29 cellular contexts compared by ENCODE assay signal in the genomic region with DNA sequence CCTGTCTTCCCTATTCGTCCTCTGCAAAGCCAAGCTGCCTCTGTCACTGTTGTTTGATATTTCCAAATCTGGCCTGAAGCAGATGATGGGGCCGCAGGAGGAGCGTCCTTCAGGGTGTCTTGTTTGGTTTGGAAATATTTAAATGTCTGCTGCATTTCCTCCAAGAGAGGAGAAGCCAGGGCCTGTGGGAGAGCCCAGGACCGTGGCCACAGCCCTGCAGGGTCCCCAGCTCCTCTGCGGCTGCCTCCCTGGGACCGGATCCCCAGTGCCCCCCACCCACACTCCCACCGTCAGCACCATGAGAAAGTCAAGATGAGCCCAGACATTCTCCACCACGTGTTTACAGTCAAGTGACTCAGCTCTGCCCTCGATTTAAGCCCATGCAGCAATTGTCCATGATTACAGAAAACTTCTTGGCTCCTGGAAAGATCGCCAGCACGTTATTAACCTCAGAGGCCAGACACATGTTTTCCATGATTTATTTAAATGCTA. TPM values are rescaled to one million over a fixed set of nuclear protein-coding genes. Genes with fewer than 3 reads are reported as not detected.
A peak's percentile ranks its signal among the peaks of the same experiment; 100 is the strongest.
DNase-seq lines count a peak whose midpoint lies in the region; ATAC-seq, FAIRE-seq and TF ChIP-seq lines count a peak whose summit lies in the region.
"Had no signal": no experiment of that assay in that cellular context is flagged by ENCODE, and none has a peak within 500 bp of the region (broad histone marks: within the 10 kb centered on the region; RNA-seq: fewer than 3 reads in every experiment).

No MANE protein-coding gene starts in this region.

- DNase-seq in NOMO-1 (lab: John Stamatoyannopoulos, UW; ENCODE audit: unreplicated experiment in 2 of 2) (peak; percentile 11 to 19), NOMO-1 treated with dmso at 0.1 percent for 144 hours (lab: John Stamatoyannopoulos, UW; ENCODE audit: unreplicated experiment) (no peak), left lung (no peak), UCSD-AML1 (lab: John Stamatoyannopoulos, UW; ENCODE audit: unreplicated experiment) (no peak), SKM-1 treated with dmso at 0.1 percent for 144 hours (lab: John Stamatoyannopoulos, UW; ENCODE audit: unreplicated experiment) (no peak), H54 (ENCODE audit: insufficient read length, low spot score) (no peak), midbrain (lab: John Stamatoyannopoulos, UW) (no peak)
- DNase-seq: activated CD4-positive, alpha-beta T cell treated with anti-CD3 and anti-CD28 coated beads, Interleukin-2, amount 50 U/mL, for 1 hour; activated CD8-positive, alpha-beta memory T cell treated with anti-CD3 and anti-CD28 coated beads, Interleukin-2, amount 50 U/mL, for 4 hours; activated naive CD8-positive, alpha-beta T cell treated with anti-CD3 and anti-CD28 coated beads, Interleukin-2, amount 10 ng/mL, durations not matched to agents 7 days and 5 days; C1 segment of cervical spinal cord; Calu3; foreskin melanocyte; mammary epithelial cell; MM.1S; natural killer cell; NCI-H2171; NCI-H526; pancreas; SIG-M5; sigmoid colon; stimulated activated naive B cell treated with anti-CD40 and anti-IgM and Interleukin-4, amounts not matched to agents 10 μg/mL and 1 μg/mL and 100 μg/mL, for 72 hours; thyroid gland had no signal

- ATAC-seq in left lung: peak; percentile 61
- ATAC-seq: natural killer cell; stimulated activated naive B cell treated with anti-CD40 and anti-IgM and Interleukin-4, amounts not matched to agents 10 μg/mL and 1 μg/mL and 100 μg/mL, for 72 hours had no signal

- peaks cover 0 to 4% of the 10 kb centered on the region in 2 donors for H3K4me1 ChIP-seq in duodenal mucosa (ENCODE audit: control insufficient read depth in 1 of 2, insufficient read depth in 2 of 2, low read length in 2 of 2)
- H3K4me1 ChIP-seq in left lung: peaks cover 4 to 11% of the 10 kb centered on the region in 2 donors
- H3K4me1 ChIP-seq: pancreas, thyroid gland had no signal

- TF ChIP-seq CTCF in left lung (IDR thresholded peaks at IDR 0.05): no peak

- TF ChIP-seq POLR2A in H54 (IDR thresholded peaks at IDR 0.05; ENCODE audit: low read depth, low read length): no peak

- no peaks in the 10 kb centered on the region for H3K36me3 ChIP-seq in duodenal mucosa (ENCODE audit: control insufficient read depth in 1 of 2, insufficient read depth in 2 of 2, low read length in 2 of 2)
- H3K36me3 ChIP-seq in left lung: no peaks in the 10 kb centered on the region
- H3K36me3 ChIP-seq: pancreas, sigmoid colon, thyroid gland had no signal

- H3K4me3 ChIP-seq in duodenal mucosa (ENCODE audit: low read depth in 1 of 2, low read length in 2 of 2) (no peak overlapping the region), left lung (no peak overlapping the region)
- H3K4me3 ChIP-seq: pancreas, sigmoid colon, thyroid gland had no signal

- no peak for FAIRE-seq in H54 (lab: Jason Lieb, UNC)
- FAIRE-seq: colon, pancreas had no signal

- H3K27ac ChIP-seq in duodenal mucosa (ENCODE audit: low read depth, low read length): peak overlapping the region; percentile 41
- peak overlapping the region; percentile 8 to 44 for H3K27ac ChIP-seq in left lung
- H3K27ac ChIP-seq: 22Rv1, pancreas, thyroid gland, VCaP had no signal

- H3K9ac ChIP-seq in duodenal mucosa (ENCODE audit: low read depth in 1 of 2, low read length in 2 of 2): no peak overlapping the region

- H3K27me3 ChIP-seq in duodenal mucosa (ENCODE audit: control insufficient read depth in 1 of 2, insufficient read depth in 2 of 2, low read length in 2 of 2) (peaks cover 0 to 5% of the 10 kb centered on the region in 2 donors), left lung (peaks cover 0 to 27% of the 10 kb centered on the region in 2 donors)
- H3K27me3 ChIP-seq: pancreas, thyroid gland had no signal

- intact Hi-C loops in left lung (cut with DNase I): no loop called here

- H3K9me3 ChIP-seq in duodenal mucosa (ENCODE audit: control insufficient read depth in 1 of 2, low read length in 2 of 2) (no peaks in the 10 kb centered on the region), left lung (no peaks in the 10 kb centered on the region)
- H3K9me3 ChIP-seq: pancreas, thyroid gland had no signal

RNA-seq across cellular contexts. Expression of a gene that starts 18.2 kb away (rescaled TPM):
- 10 to 100 TPM; 12.6 to 17.7 TPM for total RNA-seq in left lung
- total RNA-seq: activated naive CD8-positive, alpha-beta T cell treated with anti-CD3 and anti-CD28 coated beads, Interleukin-2, amount 10 ng/mL, durations not matched to agents 7 days and 5 days; G401; mammary epithelial cell; natural killer cell; T-helper 1 cell treated with Interleukin-12 subunit alpha and Interleukin-12 subunit beta and Interleukin-4 antibody, amounts not matched to agents 30 ng/mL and 1 ng/mL, for 36 hours had no signal

Comparison
In these comparisons a context has a peak if more than half of its experiments do, and no peak if none do; other contexts are left out.
1. DNase-seq: peak in NOMO-1 (2 of 2); none in NOMO-1 treated with dmso at 0.1 percent for 144 hours (single experiment), left lung (0 of 2), UCSD-AML1 (single experiment), SKM-1 treated with dmso at 0.1 percent for 144 hours (single experiment), H54 (single experiment) and midbrain (single experiment).